In the genomic region with DNA sequence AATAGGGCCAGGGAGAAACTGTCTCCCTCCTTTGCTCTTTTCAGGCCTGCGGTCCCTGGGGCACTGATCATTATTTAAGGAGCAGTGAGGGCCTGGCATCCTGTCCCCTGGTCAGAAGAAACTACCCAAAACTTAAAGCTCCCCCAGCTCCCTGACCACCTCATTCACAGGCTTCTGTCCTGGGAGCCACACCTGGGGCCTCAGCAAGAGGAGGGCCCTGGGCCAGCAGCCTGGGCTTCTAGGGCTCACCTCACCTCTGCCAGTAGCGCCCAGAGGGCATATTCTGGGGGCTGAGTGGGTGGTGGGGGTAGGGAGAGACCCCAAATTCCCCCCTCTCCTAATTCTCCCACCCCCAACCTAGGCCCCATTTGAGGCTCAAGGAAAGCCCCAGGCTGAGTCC, we compare ENCODE assay signal across 23 cellular contexts. TPM values are rescaled to one million over a fixed set of nuclear protein-coding genes. Genes with fewer than 3 reads are reported as not detected.
"Had no signal": no experiment of that assay in that cellular context is flagged by ENCODE, and none has a peak within 500 bp of the region (broad histone marks: within the 10 kb centered on the region; RNA-seq: fewer than 3 reads in every experiment).

No MANE protein-coding gene starts in this region.

- H3K36me3 Mint-ChIP-seq: natural killer cell, type B pancreatic cell had no signal

- H3K27me3 Mint-ChIP-seq: naive B cell; stimulated activated memory B cell treated with anti-CD40 and anti-IgM and Interleukin-4, amounts not matched to agents 10 μg/mL and 1 μg/mL and 100 μg/mL, for 72 hours had no signal

- H3K27ac Mint-ChIP-seq: mesothelial cell of epicardium; natural killer cell; nephron progenitor cell; progenitor cell of endocrine pancreas; stimulated activated memory B cell treated with anti-CD40 and anti-IgM and Interleukin-4, amounts not matched to agents 10 μg/mL and 1 μg/mL and 100 μg/mL, for 72 hours; type B pancreatic cell had no signal

- H3K9me3 Mint-ChIP-seq: immature natural killer cell; mesothelial cell of epicardium; naive B cell; natural killer cell; nephron progenitor cell; stimulated activated memory B cell treated with anti-CD40 and anti-IgM and Interleukin-4, amounts not matched to agents 10 μg/mL and 1 μg/mL and 100 μg/mL, for 72 hours; stimulated activated naive CD8-positive, alpha-beta T cell treated with anti-CD3 and anti-CD28 coated beads, Interleukin-15, amount 100 ng/mL, for 72 hours; type B pancreatic cell had no signal

- H3K4me3 Mint-ChIP-seq: immature natural killer cell; mesothelial cell of epicardium; naive B cell; natural killer cell; nephron progenitor cell; stimulated activated memory B cell treated with anti-CD40 and anti-IgM and Interleukin-4, amounts not matched to agents 10 μg/mL and 1 μg/mL and 100 μg/mL, for 72 hours; stimulated activated naive CD8-positive, alpha-beta T cell treated with anti-CD3 and anti-CD28 coated beads, Interleukin-15, amount 100 ng/mL, for 72 hours; type B pancreatic cell had no signal

- DNase-seq: hippocampal formation; immature natural killer cell; left ventricle myocardium inferior; mesendoderm; naive B cell; natural killer cell; nephron progenitor cell; occipital lobe; right cardiac atrium; small intestine; stimulated activated CD4-positive, alpha-beta T cell treated with anti-CD3 and anti-CD28 coated beads, Interleukin-1b, Interleukin-23, amount 100 ng/mL, for 48 hours; stimulated activated CD4-positive, alpha-beta T cell treated with anti-CD3 and anti-CD28 coated beads, Interleukin-2, amount 100 ng/mL, for 48 hours; stimulated activated CD4-positive, alpha-beta T cell treated with anti-CD3 and anti-CD28 coated beads, Interleukin-4, amount 100 ng/mL, for 4 hours; stimulated activated CD8-positive, alpha-beta memory T cell treated with anti-CD3 and anti-CD28 coated beads, Interleukin-4, amount 100 ng/mL, for 48 hours; stimulated activated naive CD4-positive, alpha-beta T cell treated with Interleukin-2 at 50 U/mL for 16 hours; stimulated activated naive CD8-positive, alpha-beta T cell treated with anti-CD3 and anti-CD28 coated beads, Interleukin-15, amount 100 ng/mL, for 72 hours; uterus had no signal

RNA-seq across cellular contexts. Expression of a gene that starts 4.7 kb away (rescaled TPM):
- total RNA-seq: kidney epithelial cell, pulmonary artery endothelial cell had no signal
